ENCODE assay signal across 8 cellular contexts in genomic region chr3:97793415-97794019, GRCh38. TPM values are rescaled to one million over a fixed set of nuclear protein-coding genes. Genes with fewer than 3 reads are reported as not detected.
DNase-seq lines count a peak whose midpoint lies in the region; ATAC-seq, FAIRE-seq and TF ChIP-seq lines count a peak whose summit lies in the region.

No MANE protein-coding gene starts in this region.

- DNase-seq in GM10266 (ENCODE audit: extremely low spot score), result peak; percentile 12
- DNase-seq in NCI-H2029 (lab: John Stamatoyannopoulos, UW), result peak; percentile 5
- peak; percentile 52 for DNase-seq in glomerular visceral epithelial cell (ENCODE audit: extremely low spot score)
- DNase-seq in sciatic nerve (ENCODE audit: low spot score), result no peak
- DNase-seq in NK-92 treated with Interleukin-12 subunit alpha and Interleukin-12 subunit beta, amount 100 ng/mL, for 24 hours (lab: John Stamatoyannopoulos, UW), result no peak

- ATAC-seq in HG02798 (IDR thresholded peaks at IDR 0.05; ENCODE audit: poor library complexity, unreplicated experiment) (peak; percentile 69), sciatic nerve (peak; percentile 28)

- FAIRE-seq in A204.1 (lab: Jason Lieb, UNC), result peak; percentile 97

- intact Hi-C loops in sciatic nerve (cut with DNase I), result no loop called here

- no peak overlapping the region for H3K4me3 ChIP-seq in WI38 (ENCODE audit: low read depth, low read length)

- TF ChIP-seq CTCF in GM10266 (IDR thresholded peaks at IDR 0.05; ENCODE audit: control insufficient read depth, insufficient read depth, low read depth, missing control alignments), result peak; percentile 76
- TF ChIP-seq CTCF in WI38 (IDR thresholded peaks at IDR 0.05; ENCODE audit: low read depth, low read length), result peak; percentile 47; the same call in 1 of the 2 replicates

RNA-seq across cellular contexts. Expression of gene CRYBG3, which starts 28.3 kb away (rescaled TPM):
- 59.3 TPM for total RNA-seq in sciatic nerve

RNA-seq across cellular contexts. Expression of gene ARL6, which starts 29.0 kb away (rescaled TPM):
- 9.8 TPM for total RNA-seq in sciatic nerve

Comparison
In these comparisons a context has a peak if more than half of its experiments do, and no peak if none do; other contexts are left out.
1. DNase-seq: peak in GM10266 (single experiment), NCI-H2029 (single experiment) and glomerular visceral epithelial cell (single experiment); none in sciatic nerve (single experiment) and NK-92 treated with Interleukin-12 subunit alpha and Interleukin-12 subunit beta, amount 100 ng/mL, for 24 hours (single experiment).